Comparison of ENCODE assay signal across 9 cellular contexts in the genomic region with DNA sequence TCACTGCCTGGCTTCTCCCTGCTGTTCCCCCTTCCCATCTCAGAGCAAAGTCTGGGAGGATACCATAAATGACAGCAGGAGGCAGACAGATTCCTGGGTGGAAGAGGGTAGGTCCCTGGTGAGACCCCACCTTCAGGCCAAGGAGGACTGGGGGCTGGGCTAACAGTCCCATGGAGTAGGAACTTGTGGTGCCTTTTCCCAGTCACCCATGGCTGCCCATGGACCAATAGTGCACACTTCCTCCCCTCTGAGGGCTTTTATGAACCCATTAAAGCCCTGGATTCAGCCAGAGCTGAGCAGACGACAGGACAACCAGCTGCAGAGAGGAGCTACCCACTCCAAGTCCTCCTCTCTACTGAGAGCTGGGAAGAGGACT. TPM values are rescaled to one million over a fixed set of nuclear protein-coding genes. Genes with fewer than 3 reads are reported as not detected.
DNase-seq lines count a peak whose midpoint lies in the region; ATAC-seq and TF ChIP-seq lines count a peak whose summit lies in the region.
"Had no signal": no experiment of that assay in that cellular context is flagged by ENCODE, and none has a peak within 500 bp of the region (broad histone marks: within the 10 kb centered on the region; RNA-seq: fewer than 3 reads in every experiment).

No MANE protein-coding gene starts in this region.

- CTCF ChIA-PET in PC-9 (lab: Charles Lee), result interaction anchor here (0.6 kb wide), 1 partner anchor 1166 kb away, joined by 10 read pairs; no protein-coding TSS in a partner anchor

- peaks cover 6% of the 10 kb centered on the region for H3K4me1 Mint-ChIP-seq in endothelial cell (ENCODE audit: unreplicated experiment)

- no peaks in the 10 kb centered on the region for H3K27me3 Mint-ChIP-seq in endothelial cell (ENCODE audit: unreplicated experiment)

- no peaks in the 10 kb centered on the region for H3F3A ChIP-seq in PC-9 (ENCODE audit: insufficient read depth, low read depth)

- no peak for DNase-seq in PC-9
- no peak for DNase-seq in epithelial cell of proximal tubule (ENCODE audit: low read depth)
- no peak for DNase-seq in H4 (ENCODE audit: low spot score)
- no peak for DNase-seq in endothelial cell (ENCODE audit: low spot score)
- DNase-seq in COLO668 (lab: John Stamatoyannopoulos, UW; ENCODE audit: unreplicated experiment), result no peak
- no peak for DNase-seq in HuH-7 (ENCODE audit: low spot score)
- DNase-seq: SIG-M5 had no signal

- BruUV-seq in PC-9 (replicated peaks; lab: Mats Ljungman, UMichigan), result no TSS peak

- H3K27ac Mint-ChIP-seq in endothelial cell (ENCODE audit: unreplicated experiment), result no peak overlapping the region

- intact Hi-C loops in PC-9 (cut with micrococcal nuclease; ENCODE audit: unreplicated experiment), result no loop called here

- no peak overlapping the region for H3K9ac ChIP-seq in rectal smooth muscle tissue (ENCODE audit: low read length)

- no peaks in the 10 kb centered on the region for H3K9me3 Mint-ChIP-seq in endothelial cell (ENCODE audit: unreplicated experiment)

- H4K20me1 ChIP-seq in PC-9 (ENCODE audit: insufficient read depth), result no peaks in the 10 kb centered on the region

- no peak overlapping the region for H3K4me3 Mint-ChIP-seq in endothelial cell (ENCODE audit: unreplicated experiment)

- no peaks in the 10 kb centered on the region for H3K36me3 Mint-ChIP-seq in endothelial cell (ENCODE audit: low read depth, unreplicated experiment)

- H3K4me1 ChIP-seq in PC-9 (replicated peaks; ENCODE audit: insufficient read depth), result no peaks in the 10 kb centered on the region
- no peaks in the 10 kb centered on the region for H3K4me1 ChIP-seq in rectal smooth muscle tissue (ENCODE audit: control insufficient read depth, insufficient read depth, low read length)

- peak overlapping the region; percentile 64; the same call in 1 of the 2 replicates for H3K4me2 ChIP-seq in PC-9

- POLR2A ChIA-PET in PC-9 (lab: Charles Lee; ENCODE audit: unreplicated experiment), result no interaction called here

- no peaks in the 10 kb centered on the region for H3K79me2 ChIP-seq in PC-9 (ENCODE audit: low read depth)

- H2AFZ ChIP-seq in PC-9, result no peak overlapping the region

- no peak overlapping the region for H3K4me3 ChIP-seq in PC-9
- H3K4me3 ChIP-seq in epithelial cell of proximal tubule (ENCODE audit: low read depth, low read length), result peak overlapping the region; percentile 37
- peak overlapping the region; percentile 65 for H3K4me3 ChIP-seq in rectal smooth muscle tissue (ENCODE audit: low read length)

- H3K36me3 ChIP-seq in PC-9 (ENCODE audit: low read depth) (no peaks in the 10 kb centered on the region), rectal smooth muscle tissue (ENCODE audit: control insufficient read depth, insufficient read depth, low read length) (no peaks in the 10 kb centered on the region)

- TF ChIP-seq CTCF in PC-9 (conservative IDR thresholded peaks at IDR 0.05) (no peak), epithelial cell of proximal tubule (conservative IDR thresholded peaks at IDR 0.05; ENCODE audit: low read depth, low read length) (no peak), endothelial cell (IDR thresholded peaks at IDR 0.05; ENCODE audit: unreplicated experiment) (no peak)

- H3K27me3 ChIP-seq in PC-9 (ENCODE audit: insufficient read depth, low read depth) (no peaks in the 10 kb centered on the region), rectal smooth muscle tissue (ENCODE audit: control insufficient read depth, insufficient read depth, low read length) (no peaks in the 10 kb centered on the region)

- H3K9me2 ChIP-seq in PC-9 (ENCODE audit: insufficient read depth), result no peaks in the 10 kb centered on the region

- H3K27ac ChIP-seq in PC-9, result no peak overlapping the region
- H3K27ac ChIP-seq in rectal smooth muscle tissue (ENCODE audit: low read depth, low read length), result no peak overlapping the region

- peak; percentile 22 for ATAC-seq in GM21515 (IDR thresholded peaks at IDR 0.05; ENCODE audit: unreplicated experiment)

- H3K9me3 ChIP-seq in PC-9 (ENCODE audit: insufficient read depth, low read depth), result no peaks in the 10 kb centered on the region

RNA-seq across cellular contexts. Expression of gene OR5AU1, which starts 36.6 kb away (rescaled TPM):
- total RNA-seq in PC-9 (2021) (not detected in 2 replicates), epithelial cell of proximal tubule (not detected in 2 replicates), endothelial cell (ENCODE audit: unreplicated experiment) (not detected)
- not detected in 2 replicates for total RNA-seq in H4 (2014; rRNA removed; shearing (Covaris generic))
